ENCODE assay signal across 8 cellular contexts in the genomic region with DNA sequence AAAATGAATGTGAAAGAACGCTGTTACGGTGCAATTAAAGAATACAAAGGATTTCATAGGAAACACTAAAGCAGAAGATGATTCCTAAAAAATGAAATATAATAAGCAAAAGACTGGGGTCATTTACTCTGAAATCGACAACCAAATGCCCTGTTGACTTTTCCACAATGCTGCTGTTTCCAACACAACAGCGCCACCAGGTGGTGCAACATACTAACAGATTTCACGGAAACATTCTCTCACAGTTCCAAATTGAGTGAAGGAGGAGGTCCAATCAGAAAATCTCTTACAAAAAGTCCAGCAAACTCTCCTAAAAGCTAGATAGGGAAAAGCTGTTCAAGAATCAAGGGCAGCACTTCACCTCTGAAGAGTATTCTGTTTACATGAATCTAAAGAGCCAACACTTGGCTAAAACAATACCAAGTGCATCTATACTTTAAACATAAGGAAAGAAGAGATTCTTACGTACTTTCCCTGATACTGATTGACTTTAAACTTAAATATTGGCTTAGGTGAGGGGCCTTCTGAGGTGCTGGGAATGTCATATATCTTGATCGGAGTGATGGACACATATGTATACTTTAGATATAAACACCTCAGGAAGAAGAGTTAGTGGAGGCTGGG. TPM values are rescaled to one million over a fixed set of nuclear protein-coding genes. Genes with fewer than 3 reads are reported as not detected.
DNase-seq lines count a peak whose midpoint lies in the region; ATAC-seq, FAIRE-seq and TF ChIP-seq lines count a peak whose summit lies in the region.

No MANE protein-coding gene starts in this region.

- FAIRE-seq in GM18507 (lab: Jason Lieb, UNC) = peak; percentile 86
- no peak for FAIRE-seq in bronchial epithelial cell (lab: Jason Lieb, UNC)
- peak; percentile 99 for FAIRE-seq in islet of Langerhans (lab: Jason Lieb, UNC)

- intact Hi-C loops in A673 (cut with micrococcal nuclease; ENCODE audit: unreplicated experiment) = loop anchor here (1.0 to 10.0 kb wide), 2 partner anchors 204 to 472 kb away; no protein-coding TSS in a partner anchor

- H3K27ac ChIP-seq in A673 (ENCODE audit: low read depth, low read length, poor library complexity, severe bottlenecking) = no peak overlapping the region
- no peak overlapping the region for H3K27ac ChIP-seq in WERI-Rb-1

- H3K27me3 ChIP-seq in A673 (replicated peaks; ENCODE audit: insufficient read depth, low read depth, low read length, poor library complexity) (no peaks in the 10 kb centered on the region), WERI-Rb-1 (ENCODE audit: insufficient read depth, low read depth, severe bottlenecking) (no peaks in the 10 kb centered on the region), bronchial epithelial cell (ENCODE audit: control insufficient read depth, insufficient read depth, low read length) (no peaks in the 10 kb centered on the region)

- H3K4me3 ChIP-seq in A673 (ENCODE audit: low read depth, low read length, poor library complexity, severe bottlenecking) = no peak overlapping the region
- H3K4me3 ChIP-seq in WERI-Rb-1 (ENCODE audit: low read depth, low read length) = no peak overlapping the region
- H3K4me3 ChIP-seq in bronchial epithelial cell (ENCODE audit: low read depth, low read length) = no peak overlapping the region

- peak; percentile 87 for DNase-seq in A673 (ENCODE audit: low spot score)
- DNase-seq in GM18507 (ENCODE audit: extremely low spot score, insufficient read length, low read depth) = peak; percentile 22
- peak; percentile 57 for DNase-seq in NCI-H2196 (lab: John Stamatoyannopoulos, UW; ENCODE audit: unreplicated experiment)
- DNase-seq in WERI-Rb-1 = peak; percentile 45
- DNase-seq in bronchial epithelial cell (ENCODE audit: low read depth) = peak; percentile 78
- peak; percentile 40 to 54 for DNase-seq in stimulated activated CD4-positive, alpha-beta T cell treated with anti-CD3 and anti-CD28 coated beads, Interleukin-15, amount 100 ng/mL, for 48 hours (ENCODE audit: low read depth in 2 of 2)

- CTCF ChIA-PET in A673 (lab: Charles Lee) = interaction anchor here (0.6 to 3.1 kb wide), 8 partner anchors 8 to 377 kb away, joined by 3 to 37 read pairs (median 4); no protein-coding TSS in a partner anchor

- peak; percentile 92 for TF ChIP-seq CTCF in A673 (conservative IDR thresholded peaks at IDR 0.05; ENCODE audit: low read depth, low read length)
- peak; percentile 57 for TF ChIP-seq CTCF in WERI-Rb-1 (IDR thresholded peaks at IDR 0.05; ENCODE audit: low read depth, low read length)
- peak; percentile 79 for TF ChIP-seq CTCF in bronchial epithelial cell (IDR thresholded peaks at IDR 0.05; ENCODE audit: insufficient read depth, low read length, severe bottlenecking)

- POLR2A ChIA-PET in A673 (lab: Charles Lee; ENCODE audit: low non-redundant PET) = no interaction called here

- H3K9me3 ChIP-seq in A673 (ENCODE audit: low read depth, low read length, poor library complexity, severe bottlenecking) (no peaks in the 10 kb centered on the region), WERI-Rb-1 (ENCODE audit: severe bottlenecking) (no peaks in the 10 kb centered on the region)

- H3K36me3 ChIP-seq in A673 (ENCODE audit: insufficient read depth, low read length, poor library complexity, severe bottlenecking) (peaks cover 7% of the 10 kb centered on the region), WERI-Rb-1 (no peaks in the 10 kb centered on the region), bronchial epithelial cell (ENCODE audit: control insufficient read depth, insufficient read depth, low read length) (peaks cover 7% of the 10 kb centered on the region)

- no TSS peak for BruUV-seq in A673 (replicated peaks; lab: Mats Ljungman, UMichigan)

- ATAC-seq in HG03175 (IDR thresholded peaks at IDR 0.05; ENCODE audit: unreplicated experiment) = no peak

- no peaks in the 10 kb centered on the region for H3K4me1 ChIP-seq in A673 (ENCODE audit: insufficient read depth, low read length, poor library complexity, severe bottlenecking)

RNA-seq across cellular contexts. Expression of gene UPF2, which starts 55.9 kb away (rescaled TPM):
- total RNA-seq in A673 (2021) = 27.3 and 30.6 TPM in 2 replicates
- total RNA-seq in bronchial epithelial cell = 16.1 and 26.0 TPM in 2 replicates

Comparison
In these comparisons a context has a peak if more than half of its experiments do, and no peak if none do; other contexts are left out.
1. DNase-seq: peak in every context shown above with its lines; median percentile 87 in A673; 78 in bronchial epithelial cell; 57 in NCI-H2196; 47 in stimulated activated CD4-positive, alpha-beta T cell treated with anti-CD3 and anti-CD28 coated beads, Interleukin-15, amount 100 ng/mL, for 48 hours; 45 in WERI-Rb-1; 22 in GM18507.